In the genomic region with DNA sequence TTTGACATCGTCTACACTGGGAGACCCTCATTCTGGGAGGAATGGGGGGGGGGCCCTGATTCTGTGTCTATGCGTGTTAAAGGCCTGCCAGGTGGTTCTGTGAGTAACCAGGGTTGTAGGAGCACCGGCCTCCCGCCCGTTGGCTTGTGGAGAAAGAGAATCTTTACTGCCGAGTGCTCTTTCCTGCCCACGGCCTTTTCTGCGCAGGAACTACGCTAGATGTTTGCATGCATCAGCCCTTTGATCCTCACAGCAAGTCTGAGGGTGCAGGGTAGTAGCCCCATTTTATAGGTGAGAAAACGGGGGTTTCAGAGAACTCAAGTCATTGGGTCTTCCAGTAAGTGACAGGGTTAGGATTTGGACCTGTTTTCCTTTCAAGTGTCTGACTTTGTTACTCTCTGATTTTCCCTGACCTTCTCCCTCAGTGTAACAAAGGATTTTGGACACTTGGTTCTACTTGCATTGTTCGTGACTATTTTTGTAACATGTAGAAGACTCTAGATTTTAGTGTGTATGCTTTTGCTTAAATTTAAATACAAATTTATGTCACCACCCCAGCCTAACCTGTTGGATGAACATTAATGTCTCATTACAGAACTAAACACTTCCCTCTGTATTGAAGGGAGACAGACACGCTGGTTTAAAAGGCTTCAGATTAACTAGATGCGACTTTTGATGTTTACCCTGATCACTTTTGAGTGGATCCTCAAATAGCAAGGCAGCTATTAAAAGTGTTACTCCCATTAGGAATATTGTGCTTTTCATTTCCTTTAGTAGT, we compare ENCODE assay signal across 24 cellular contexts. TPM values are rescaled to one million over a fixed set of nuclear protein-coding genes. Genes with fewer than 3 reads are reported as not detected.
DNase-seq lines count a peak whose midpoint lies in the region; ATAC-seq lines count a peak whose summit lies in the region.
"Had no signal": no experiment of that assay in that cellular context is flagged by ENCODE, and none has a peak within 500 bp of the region (broad histone marks: within the 10 kb centered on the region; RNA-seq: fewer than 3 reads in every experiment).

No MANE protein-coding gene starts in this region.

- H3K4me1 Mint-ChIP-seq in activated naive CD4-positive, alpha-beta T cell treated with anti-CD3 and anti-CD28 coated beads, Interleukin-2, amount 10 ng/mL, durations not matched to agents 7 days and 5 days = peaks cover 42% of the 10 kb centered on the region
- peaks cover 13 to 22% of the 10 kb centered on the region in 2 donors for H3K4me1 Mint-ChIP-seq in stimulated activated naive B cell treated with anti-CD40 and anti-IgM and Interleukin-4, amounts not matched to agents 10 μg/mL and 1 μg/mL and 100 μg/mL, for 72 hours

- ATAC-seq in GM21717 (IDR thresholded peaks at IDR 0.05; ENCODE audit: unreplicated experiment) (peak; percentile 36), HG02981 (IDR thresholded peaks at IDR 0.05; ENCODE audit: unreplicated experiment) (no peak)
- peak; percentile 44 to 47 for ATAC-seq in stimulated activated naive B cell treated with anti-CD40 and anti-IgM and Interleukin-4, amounts not matched to agents 10 μg/mL and 1 μg/mL and 100 μg/mL, for 72 hours (replicated peaks)
- ATAC-seq: left cardiac atrium; naive thymus-derived CD4-positive, alpha-beta T cell had no signal

- CTCF ChIA-PET in activated naive CD4-positive, alpha-beta T cell treated with anti-CD3 and anti-CD28 coated beads, Interleukin-2, amount 10 ng/mL, durations not matched to agents 7 days and 5 days (lab: Charles Lee) = no interaction called here

- H3K27ac Mint-ChIP-seq in activated naive CD4-positive, alpha-beta T cell treated with anti-CD3 and anti-CD28 coated beads, Interleukin-2, amount 10 ng/mL, durations not matched to agents 7 days and 5 days = peak overlapping the region; percentile 79
- peak overlapping the region; percentile 52 for H3K27ac Mint-ChIP-seq in stimulated activated naive B cell treated with anti-CD40 and anti-IgM and Interleukin-4, amounts not matched to agents 10 μg/mL and 1 μg/mL and 100 μg/mL, for 72 hours
- H3K27ac Mint-ChIP-seq: stimulated activated naive CD8-positive, alpha-beta T cell treated with anti-CD3 and anti-CD28 coated beads, Interleukin-15, amount 100 ng/mL, for 72 hours had no signal

- peaks cover 5% of the 10 kb centered on the region for H3K9me3 Mint-ChIP-seq in activated naive CD4-positive, alpha-beta T cell treated with anti-CD3 and anti-CD28 coated beads, Interleukin-2, amount 10 ng/mL, durations not matched to agents 7 days and 5 days
- peaks cover 0 to 4% of the 10 kb centered on the region in 2 donors for H3K9me3 Mint-ChIP-seq in stimulated activated naive B cell treated with anti-CD40 and anti-IgM and Interleukin-4, amounts not matched to agents 10 μg/mL and 1 μg/mL and 100 μg/mL, for 72 hours
- H3K9me3 Mint-ChIP-seq: activated CD4-positive, alpha-beta memory T cell treated with anti-CD3 and anti-CD28 coated beads, Interleukin-2, amount 10 ng/mL, durations not matched to agents 7 days and 5 days; stimulated activated naive CD8-positive, alpha-beta T cell treated with anti-CD3 and anti-CD28 coated beads, Interleukin-15, amount 100 ng/mL, for 72 hours had no signal

- peak; percentile 32 for DNase-seq in activated naive CD4-positive, alpha-beta T cell treated with anti-CD3 and anti-CD28 coated beads, Interleukin-2, amount 10 ng/mL, durations not matched to agents 7 days and 5 days
- DNase-seq in activated naive CD4-positive, alpha-beta T cell treated with Interleukin-2 at 50 U/mL for 16 hours = no peak
- peak; percentile 45 for DNase-seq in NCI-H748 treated with DMSO at 0.1 percent for 48 hours (lab: John Stamatoyannopoulos, UW)
- no peak for DNase-seq in stimulated activated naive B cell treated with anti-CD40 and anti-IgM and Interleukin-4, amounts not matched to agents 10 μg/mL and 1 μg/mL and 100 μg/mL, for 72 hours
- DNase-seq in G401 (ENCODE audit: low spot score) = no peak
- DNase-seq in SW480 (ENCODE audit: low spot score) = no peak
- DNase-seq: activated CD4-positive, alpha-beta memory T cell treated with anti-CD3 and anti-CD28 coated beads, Interleukin-2, amount 10 ng/mL, durations not matched to agents 7 days and 5 days; activated CD4-positive, CD25-positive, alpha-beta regulatory T cell; aorta; Caco-2; DMS79 treated with DMSO at 0.1 percent for 48 hours; dorsolateral prefrontal cortex; GOT3; IMR-90; left cardiac atrium; naive thymus-derived CD4-positive, alpha-beta T cell; NCI-H2107; NCI-H524 treated with DMSO at 0.1 percent for 48 hours; ovary; stimulated activated CD4-positive, alpha-beta T cell treated with anti-CD3 and anti-CD28 coated beads, Interleukin-4, amount 100 ng/mL, for 4 hours; stimulated activated naive CD8-positive, alpha-beta T cell treated with anti-CD3 and anti-CD28 coated beads, Interleukin-15, amount 100 ng/mL, for 72 hours; trophoblast cell had no signal

- H3K27me3 Mint-ChIP-seq in activated naive CD4-positive, alpha-beta T cell treated with anti-CD3 and anti-CD28 coated beads, Interleukin-2, amount 10 ng/mL, durations not matched to agents 7 days and 5 days = peaks cover 4% of the 10 kb centered on the region
- no peaks in the 10 kb centered on the region for H3K27me3 Mint-ChIP-seq in stimulated activated naive B cell treated with anti-CD40 and anti-IgM and Interleukin-4, amounts not matched to agents 10 μg/mL and 1 μg/mL and 100 μg/mL, for 72 hours

- peaks cover 2% of the 10 kb centered on the region for H3K36me3 Mint-ChIP-seq in activated naive CD4-positive, alpha-beta T cell treated with anti-CD3 and anti-CD28 coated beads, Interleukin-2, amount 10 ng/mL, durations not matched to agents 7 days and 5 days
- no peaks in the 10 kb centered on the region for H3K36me3 Mint-ChIP-seq in stimulated activated naive B cell treated with anti-CD40 and anti-IgM and Interleukin-4, amounts not matched to agents 10 μg/mL and 1 μg/mL and 100 μg/mL, for 72 hours

- H3K4me3 Mint-ChIP-seq in activated naive CD4-positive, alpha-beta T cell treated with anti-CD3 and anti-CD28 coated beads, Interleukin-2, amount 10 ng/mL, durations not matched to agents 7 days and 5 days = no peak overlapping the region
- peak overlapping the region in 1 of 2 donors; percentile 30 for H3K4me3 Mint-ChIP-seq in stimulated activated naive B cell treated with anti-CD40 and anti-IgM and Interleukin-4, amounts not matched to agents 10 μg/mL and 1 μg/mL and 100 μg/mL, for 72 hours
- H3K4me3 Mint-ChIP-seq: activated CD4-positive, alpha-beta memory T cell treated with anti-CD3 and anti-CD28 coated beads, Interleukin-2, amount 10 ng/mL, durations not matched to agents 7 days and 5 days; stimulated activated naive CD8-positive, alpha-beta T cell treated with anti-CD3 and anti-CD28 coated beads, Interleukin-15, amount 100 ng/mL, for 72 hours had no signal

- in situ Hi-C loops in G401 (cut with HindIII; ENCODE audit: low sequenced_read_pairs) = no loop called here

RNA-seq across cellular contexts. Expression of gene MAST4, which starts 22.0 kb away (rescaled TPM):
- not detected in 2 replicates for total RNA-seq in G401 (2014; rRNA removed; shearing (Covaris generic))

Comparison
In these comparisons a context has a peak if more than half of its experiments do, and no peak if none do; other contexts are left out.
1. DNase-seq: peak in activated naive CD4-positive, alpha-beta T cell treated with anti-CD3 and anti-CD28 coated beads, Interleukin-2, amount 10 ng/mL, durations not matched to agents 7 days and 5 days (single experiment) and NCI-H748 treated with DMSO at 0.1 percent for 48 hours (single experiment); none in activated naive CD4-positive, alpha-beta T cell treated with Interleukin-2 at 50 U/mL for 16 hours (single experiment), stimulated activated naive B cell treated with anti-CD40 and anti-IgM and Interleukin-4, amounts not matched to agents 10 μg/mL and 1 μg/mL and 100 μg/mL, for 72 hours (single experiment), G401 (single experiment) and SW480 (single experiment).